Comparison of ENCODE assay signal across 16 cellular contexts in the genomic region with DNA sequence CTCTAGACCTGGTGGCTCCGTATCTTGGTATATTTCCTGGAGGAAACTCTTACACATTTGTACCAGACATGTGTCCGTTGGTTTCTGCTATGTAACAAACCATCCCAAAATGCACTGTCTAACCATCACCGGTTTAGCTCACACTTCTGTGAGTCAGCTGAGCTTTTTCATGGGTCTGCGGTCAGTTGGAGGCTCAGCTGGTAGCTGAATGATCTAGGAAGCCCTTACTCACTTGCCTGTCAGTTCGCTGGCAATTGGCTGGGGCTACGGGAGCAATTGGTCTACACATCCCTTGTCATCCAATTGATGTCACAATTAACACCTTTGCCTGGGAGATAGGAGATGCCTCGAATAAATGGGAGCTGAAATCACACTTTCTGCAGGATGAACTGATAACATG. TPM values are rescaled to one million over a fixed set of nuclear protein-coding genes. Genes with fewer than 3 reads are reported as not detected.
DNase-seq lines count a peak whose midpoint lies in the region; ATAC-seq and TF ChIP-seq lines count a peak whose summit lies in the region.
"Had no signal": no experiment of that assay in that cellular context is flagged by ENCODE, and none has a peak within 500 bp of the region (broad histone marks: within the 10 kb centered on the region; RNA-seq: fewer than 3 reads in every experiment).

No MANE protein-coding gene starts in this region.

- H3K4me3 ChIP-seq in astrocyte of the spinal cord (ENCODE audit: low read depth, low read length): no peak overlapping the region
- H3K4me3 ChIP-seq in mesenchymal stem cell (ENCODE audit: insufficient read depth in 1 of 2, low read depth in 1 of 2, low read length in 2 of 2): no peak overlapping the region
- no peak overlapping the region for H3K4me3 ChIP-seq in PC-9
- H3K4me3 ChIP-seq: gastrocnemius medialis, GM23338 had no signal

- no peaks in the 10 kb centered on the region for H3K79me1 ChIP-seq in mesenchymal stem cell (replicated peaks; ENCODE audit: low read length, poor library complexity, severe bottlenecking)

- no peak overlapping the region for H2BK120ac ChIP-seq in mesenchymal stem cell (ENCODE audit: low read depth, low read length)

- H2AK5ac ChIP-seq in mesenchymal stem cell (ENCODE audit: low read length, severe bottlenecking): no peak overlapping the region

- BruUV-seq in PC-9 (replicated peaks; lab: Mats Ljungman, UMichigan): no TSS peak

- H2AFZ ChIP-seq in mesenchymal stem cell (ENCODE audit: low read depth, low read length) (no peak overlapping the region), PC-9 (no peak overlapping the region)
- H2AFZ ChIP-seq: GM23338 had no signal

- no peak overlapping the region for H3K23ac ChIP-seq in mesenchymal stem cell (ENCODE audit: low read length in 2 of 2)

- H3K79me2 ChIP-seq in PC-9 (ENCODE audit: low read depth): no peaks in the 10 kb centered on the region

- H3K4me2 ChIP-seq in mesenchymal stem cell (ENCODE audit: low read length, poor library complexity, severe bottlenecking) (no peak overlapping the region), PC-9 (no peak overlapping the region)
- H3K4me2 ChIP-seq: GM23338 had no signal

- H3K36me3 ChIP-seq in mesenchymal stem cell (ENCODE audit: control insufficient read depth in 1 of 2, insufficient read depth in 2 of 2, low read depth in 1 of 2, low read length in 2 of 2) (no peaks in the 10 kb centered on the region), PC-9 (ENCODE audit: low read depth) (no peaks in the 10 kb centered on the region)
- H3K36me3 ChIP-seq: gastrocnemius medialis had no signal

- no peak overlapping the region for H4K91ac ChIP-seq in mesenchymal stem cell (ENCODE audit: low read length)

- H3K27ac ChIP-seq in mesenchymal stem cell (ENCODE audit: low read length, poor library complexity, severe bottlenecking) (no peak overlapping the region), PC-9 (no peak overlapping the region)
- H3K27ac ChIP-seq: gastrocnemius medialis had no signal

- H3K9ac ChIP-seq in mesenchymal stem cell (ENCODE audit: low read length): no peak overlapping the region

- H3K18ac ChIP-seq in mesenchymal stem cell (ENCODE audit: low read depth in 1 of 2, low read length in 2 of 2): no peak overlapping the region

- no peak overlapping the region for H2BK12ac ChIP-seq in mesenchymal stem cell (ENCODE audit: low read length in 2 of 2)

- no peak for TF ChIP-seq CTCF in astrocyte of the spinal cord (IDR thresholded peaks at IDR 0.05; ENCODE audit: low read depth, low read length)
- TF ChIP-seq CTCF in PC-9 (conservative IDR thresholded peaks at IDR 0.05): no peak
- no peak for TF ChIP-seq CTCF in GM10266 (IDR thresholded peaks at IDR 0.05; ENCODE audit: control insufficient read depth, insufficient read depth, low read depth, missing control alignments)

- H2BK5ac ChIP-seq in mesenchymal stem cell (ENCODE audit: low read depth, low read length, poor library complexity, severe bottlenecking): no peak overlapping the region

- H3K9me2 ChIP-seq in PC-9 (ENCODE audit: insufficient read depth): no peaks in the 10 kb centered on the region

- no peak overlapping the region for H3K4ac ChIP-seq in mesenchymal stem cell (ENCODE audit: low read depth in 1 of 2, low read length in 2 of 2)

- H3K4me1 ChIP-seq in mesenchymal stem cell (ENCODE audit: control insufficient read depth, insufficient read depth, low read depth, low read length) (no peaks in the 10 kb centered on the region), PC-9 (replicated peaks; ENCODE audit: insufficient read depth) (peaks cover 4% of the 10 kb centered on the region; the same call in 1 of the 2 replicates)
- H3K4me1 ChIP-seq: gastrocnemius medialis had no signal

- no peak for ATAC-seq in GM21576 (IDR thresholded peaks at IDR 0.05; ENCODE audit: unreplicated experiment)
- no peak for ATAC-seq in HG03025 (IDR thresholded peaks at IDR 0.05; ENCODE audit: low FRiP score, unreplicated experiment)
- ATAC-seq: gastrocnemius medialis, GM23338 had no signal

- no peaks in the 10 kb centered on the region for H4K20me1 ChIP-seq in PC-9 (ENCODE audit: insufficient read depth)

- peaks cover 27 to 58% of the 10 kb centered on the region in 2 experiments for H3K27me3 ChIP-seq in mesenchymal stem cell (ENCODE audit: control insufficient read depth in 1 of 2, insufficient read depth in 1 of 2, low read length in 2 of 2)
- no peaks in the 10 kb centered on the region for H3K27me3 ChIP-seq in PC-9 (ENCODE audit: insufficient read depth, low read depth)

- peaks cover 5% of the 10 kb centered on the region; the same call in 1 of the 2 replicates for H3F3A ChIP-seq in PC-9 (ENCODE audit: insufficient read depth, low read depth)

- in situ Hi-C loops in astrocyte of the spinal cord (cut with HindIII; ENCODE audit: low sequenced_read_pairs): no loop called here

- 64% methylated on average over 6 of the region's 7 CpGs for WGBS in mesenchymal stem cell

- CTCF ChIA-PET in PC-9 (lab: Charles Lee): no interaction called here

- no peak overlapping the region for H4K8ac ChIP-seq in mesenchymal stem cell (ENCODE audit: low read length)

- H3K9me3 ChIP-seq in mesenchymal stem cell (ENCODE audit: control insufficient read depth, low read length) (no peaks in the 10 kb centered on the region), PC-9 (ENCODE audit: insufficient read depth, low read depth) (no peaks in the 10 kb centered on the region)
- H3K9me3 ChIP-seq: gastrocnemius medialis had no signal

- H2BK15ac ChIP-seq in mesenchymal stem cell (ENCODE audit: low read depth, poor library complexity, severe bottlenecking): no peak overlapping the region

- intact Hi-C loops in PC-9 (cut with micrococcal nuclease; ENCODE audit: unreplicated experiment): no loop called here

- POLR2A ChIA-PET in PC-9 (lab: Charles Lee; ENCODE audit: unreplicated experiment): no interaction called here

- no peak overlapping the region for H3K14ac ChIP-seq in mesenchymal stem cell (ENCODE audit: low read length in 2 of 2)

- DNase-seq in GM03348 (ENCODE audit: low spot score): peak; percentile 51
- peak; percentile 52 for DNase-seq in MV-4-11 (lab: John Stamatoyannopoulos, UW)
- DNase-seq in astrocyte of the spinal cord (ENCODE audit: low read depth, low spot score): peak; percentile 80
- peak; percentile 76 for DNase-seq in mesenchymal stem cell
- DNase-seq in PC-9: no peak
- DNase-seq in GM10266 (ENCODE audit: extremely low spot score): no peak
- DNase-seq: activated CD4-positive, CD25-positive, alpha-beta regulatory T cell treated with anti-CD3 and anti-CD28 coated beads, Interleukin-2, amount 50 U/mL, for 72 hours; activated T-cell treated with anti-CD3 and anti-CD28 coated beads, Interleukin-2, amount 50 U/mL, for 1 hour; aorta; gastrocnemius medialis; NCI-H1048; small intestine; SW 1271 had no signal

RNA-seq across cellular contexts. Expression of a gene that starts 11.6 kb away (rescaled TPM):
- polyA plus RNA-seq in mesenchymal stem cell (2013, experiment 1 of 2): 4.0 TPM
- polyA plus RNA-seq in mesenchymal stem cell (2013, experiment 2 of 2): 3.5 TPM
- 19.8 and 21.9 TPM in 2 replicates for total RNA-seq in PC-9 (2021)

Comparison
In these comparisons a context has a peak if more than half of its experiments do, and no peak if none do; other contexts are left out.
1. DNase-seq: peak in GM03348 (single experiment), MV-4-11 (single experiment), astrocyte of the spinal cord (single experiment) and mesenchymal stem cell (single experiment); none in PC-9 (0 of 2) and GM10266 (single experiment).